In the genomic region with DNA sequence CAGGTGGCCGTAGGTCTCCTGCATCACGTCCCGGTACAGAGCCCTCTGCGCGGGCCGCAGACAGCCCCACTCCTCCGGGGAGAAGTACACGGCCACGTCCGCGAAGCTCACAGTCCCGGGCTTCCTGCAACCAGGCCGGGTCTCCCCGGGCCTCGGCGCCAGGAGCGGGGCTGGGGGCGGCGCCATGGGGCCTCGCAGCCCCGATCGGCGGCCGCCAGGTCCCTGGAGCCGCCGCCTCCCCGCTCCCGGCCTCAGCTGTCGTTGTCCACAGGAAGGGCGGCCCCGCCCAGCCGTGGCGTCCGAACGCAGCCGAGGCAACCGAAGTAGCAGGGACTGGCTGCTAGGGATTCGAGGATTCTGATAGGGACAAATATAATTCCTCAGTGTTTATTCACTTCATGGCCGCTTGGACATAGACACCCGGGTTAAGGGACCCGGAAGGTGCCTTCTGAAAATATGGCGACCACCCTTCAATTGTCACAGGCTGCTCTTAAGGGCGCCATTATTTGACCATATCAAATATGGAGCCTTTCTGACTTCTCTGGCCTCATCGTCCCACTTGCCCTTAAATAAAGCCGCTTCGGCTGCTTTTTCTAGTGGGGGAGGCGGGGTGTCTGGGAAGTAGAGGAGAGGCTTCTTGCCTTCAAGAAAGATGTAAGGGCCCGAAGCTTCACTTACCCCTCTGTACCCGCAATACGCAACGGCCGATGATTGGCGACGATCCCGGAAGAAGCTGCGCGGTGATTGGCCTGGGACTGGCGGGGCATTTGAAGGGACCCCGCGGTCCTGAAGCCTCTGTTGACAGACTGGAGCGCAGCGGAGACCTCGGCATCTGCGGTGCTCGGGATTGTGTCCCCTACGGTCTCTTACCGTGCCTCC, we compare ENCODE assay signal across 1 cellular context.
TF ChIP-seq lines count a peak whose summit lies in the region.

Gene ZNF688 (minus strand): TSS at position 271 of the 879 bp plus-strand sequence. CDS start 85 bp downstream, at position 186.

TF ChIP-seq in HEK293, 187 proteins besides CTCF, POLR2A, EP300 and RAD21 (continued from another document and continues in another):
- TF ChIP-seq, protein P1, sequence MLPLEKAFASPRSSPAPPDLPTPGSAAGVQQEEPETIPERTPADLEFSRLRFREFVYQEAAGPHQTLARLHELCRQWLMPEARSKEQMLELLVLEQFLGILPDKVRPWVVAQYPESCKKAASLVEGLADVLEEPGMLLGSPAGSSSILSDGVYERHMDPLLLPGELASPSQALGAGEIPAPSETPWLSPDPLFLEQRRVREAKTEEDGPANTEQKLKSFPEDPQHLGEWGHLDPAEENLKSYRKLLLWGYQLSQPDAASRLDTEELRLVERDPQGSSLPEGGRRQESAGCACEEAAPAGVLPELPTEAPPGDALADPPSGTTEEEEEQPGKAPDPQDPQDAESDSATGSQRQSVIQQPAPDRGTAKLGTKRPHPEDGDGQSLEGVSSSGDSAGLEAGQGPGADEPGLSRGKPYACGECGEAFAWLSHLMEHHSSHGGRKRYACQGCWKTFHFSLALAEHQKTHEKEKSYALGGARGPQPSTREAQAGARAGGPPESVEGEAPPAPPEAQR (tag by site-specific recombination; IDR thresholded peaks at IDR 0.05) = no peak
- peak; percentile 65; the same call in 1 of the 2 replicates for TF ChIP-seq KLF7 (tag by site-specific recombination; IDR thresholded peaks at IDR 0.05; ENCODE audit: borderline replicate concordance)
- no peak for TF ChIP-seq ZBTB49 (tag by site-specific recombination; IDR thresholded peaks at IDR 0.05; ENCODE audit: low read depth)
- 0 out of 2 replicates have a peak, but pooled peaks have one; percentile 2 for TF ChIP-seq ZBTB6 (tag by site-specific recombination; IDR thresholded peaks at IDR 0.05)
- no peak for TF ChIP-seq ZNF624 (tag by site-specific recombination; IDR thresholded peaks at IDR 0.05)
- TF ChIP-seq, protein P2, sequence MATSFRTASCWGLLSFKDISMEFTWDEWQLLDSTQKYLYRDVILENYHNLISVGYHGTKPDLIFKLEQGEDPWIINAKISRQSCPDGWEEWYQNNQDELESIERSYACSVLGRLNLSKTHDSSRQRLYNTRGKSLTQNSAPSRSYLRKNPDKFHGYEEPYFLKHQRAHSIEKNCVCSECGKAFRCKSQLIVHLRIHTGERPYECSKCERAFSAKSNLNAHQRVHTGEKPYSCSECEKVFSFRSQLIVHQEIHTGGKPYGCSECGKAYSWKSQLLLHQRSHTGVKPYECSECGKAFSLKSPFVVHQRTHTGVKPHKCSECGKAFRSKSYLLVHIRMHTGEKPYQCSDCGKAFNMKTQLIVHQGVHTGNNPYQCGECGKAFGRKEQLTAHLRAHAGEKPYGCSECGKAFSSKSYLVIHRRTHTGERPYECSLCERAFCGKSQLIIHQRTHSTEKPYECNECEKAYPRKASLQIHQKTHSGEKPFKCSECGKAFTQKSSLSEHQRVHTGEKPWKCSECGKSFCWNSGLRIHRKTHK (tag by site-specific recombination; IDR thresholded peaks at IDR 0.05) = no peak
- TF ChIP-seq ZNF791 (tag by site-specific recombination; IDR thresholded peaks at IDR 0.05) = no peak
- TF ChIP-seq, protein P3, sequence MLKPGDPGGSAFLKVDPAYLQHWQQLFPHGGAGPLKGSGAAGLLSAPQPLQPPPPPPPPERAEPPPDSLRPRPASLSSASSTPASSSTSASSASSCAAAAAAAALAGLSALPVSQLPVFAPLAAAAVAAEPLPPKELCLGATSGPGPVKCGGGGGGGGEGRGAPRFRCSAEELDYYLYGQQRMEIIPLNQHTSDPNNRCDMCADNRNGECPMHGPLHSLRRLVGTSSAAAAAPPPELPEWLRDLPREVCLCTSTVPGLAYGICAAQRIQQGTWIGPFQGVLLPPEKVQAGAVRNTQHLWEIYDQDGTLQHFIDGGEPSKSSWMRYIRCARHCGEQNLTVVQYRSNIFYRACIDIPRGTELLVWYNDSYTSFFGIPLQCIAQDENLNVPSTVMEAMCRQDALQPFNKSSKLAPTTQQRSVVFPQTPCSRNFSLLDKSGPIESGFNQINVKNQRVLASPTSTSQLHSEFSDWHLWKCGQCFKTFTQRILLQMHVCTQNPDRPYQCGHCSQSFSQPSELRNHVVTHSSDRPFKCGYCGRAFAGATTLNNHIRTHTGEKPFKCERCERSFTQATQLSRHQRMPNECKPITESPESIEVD (tag by site-specific recombination; IDR thresholded peaks at IDR 0.05) = no peak
- no peak for TF ChIP-seq ZFP41 (tag by site-specific recombination; IDR thresholded peaks at IDR 0.05; ENCODE audit: borderline replicate concordance)
- TF ChIP-seq ZNF596 (tag by site-specific recombination; IDR thresholded peaks at IDR 0.05) = 0 out of 2 replicates have a peak, but pooled peaks have one; percentile 41
- no peak for TF ChIP-seq ZNF214 (tag by site-specific recombination; IDR thresholded peaks at IDR 0.05; ENCODE audit: borderline replicate concordance)
- TF ChIP-seq ZNF473 (tag by site-specific recombination; IDR thresholded peaks at IDR 0.05) = no peak
- TF ChIP-seq ZNF174 (tag by site-specific recombination; IDR thresholded peaks at IDR 0.05) = no peak
- peak; percentile 77 for TF ChIP-seq KLF10 (tag by site-specific recombination; IDR thresholded peaks at IDR 0.05)
- TF ChIP-seq ZNF335 (tag by site-specific recombination; conservative IDR thresholded peaks at IDR 0.05) = peak; percentile 99
- no peak for TF ChIP-seq MZF1 (tag by site-specific recombination; IDR thresholded peaks at IDR 0.05; ENCODE audit: borderline replicate concordance)
- TF ChIP-seq ZNF19 (tag by site-specific recombination; IDR thresholded peaks at IDR 0.05; ENCODE audit: low read depth) = no peak
- TF ChIP-seq ZNF423 (tag by site-specific recombination; IDR thresholded peaks at IDR 0.05) = no peak
- no peak for TF ChIP-seq ZFP3 (tag by site-specific recombination; IDR thresholded peaks at IDR 0.05; ENCODE audit: low read depth)
- peak; percentile 100 for TF ChIP-seq ZNF561 (tag by site-specific recombination; IDR thresholded peaks at IDR 0.05; ENCODE audit: borderline replicate concordance)
- TF ChIP-seq YY1 (tag by site-specific recombination; IDR thresholded peaks at IDR 0.05) = peak; percentile 100
- no peak for TF ChIP-seq ZNF121 (tag by site-specific recombination; IDR thresholded peaks at IDR 0.05)
- no peak for TF ChIP-seq ZNF37A (tag by site-specific recombination; IDR thresholded peaks at IDR 0.05)
- no peak for TF ChIP-seq ZNF768 (tag by site-specific recombination; IDR thresholded peaks at IDR 0.05)
- no peak for TF ChIP-seq ZNF426 (tag by site-specific recombination; IDR thresholded peaks at IDR 0.05)
- TF ChIP-seq IKZF3 (tag by site-specific recombination; IDR thresholded peaks at IDR 0.05) = peak; percentile 70
- no peak for TF ChIP-seq GFI1B (tag by site-specific recombination; IDR thresholded peaks at IDR 0.05)
- no peak for TF ChIP-seq MEIS1 (CRISPR knock-in tag; IDR thresholded peaks at IDR 0.05; ENCODE audit: borderline replicate concordance)
- peak; percentile 60; the same call in 1 of the 2 replicates for TF ChIP-seq EGR2 (tag by site-specific recombination; IDR thresholded peaks at IDR 0.05; ENCODE audit: low read depth)
- peak; percentile 98 for TF ChIP-seq OVOL3 (tag by site-specific recombination; IDR thresholded peaks at IDR 0.05)
- TF ChIP-seq RBAK (tag by site-specific recombination; IDR thresholded peaks at IDR 0.05) = no peak
- TF ChIP-seq ZNF114 (tag by site-specific recombination; IDR thresholded peaks at IDR 0.05) = no peak
- TF ChIP-seq, protein P4, sequence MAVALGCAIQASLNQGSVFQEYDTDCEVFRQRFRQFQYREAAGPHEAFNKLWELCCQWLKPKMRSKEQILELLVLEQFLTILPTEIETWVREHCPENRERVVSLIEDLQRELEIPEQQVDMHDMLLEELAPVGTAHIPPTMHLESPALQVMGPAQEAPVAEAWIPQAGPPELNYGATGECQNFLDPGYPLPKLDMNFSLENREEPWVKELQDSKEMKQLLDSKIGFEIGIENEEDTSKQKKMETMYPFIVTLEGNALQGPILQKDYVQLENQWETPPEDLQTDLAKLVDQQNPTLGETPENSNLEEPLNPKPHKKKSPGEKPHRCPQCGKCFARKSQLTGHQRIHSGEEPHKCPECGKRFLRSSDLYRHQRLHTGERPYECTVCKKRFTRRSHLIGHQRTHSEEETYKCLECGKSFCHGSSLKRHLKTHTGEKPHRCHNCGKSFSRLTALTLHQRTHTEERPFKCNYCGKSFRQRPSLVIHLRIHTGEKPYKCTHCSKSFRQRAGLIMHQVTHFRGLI (tag by site-specific recombination; IDR thresholded peaks at IDR 0.05) = 0 out of 2 replicates have a peak, but pooled peaks have one; percentile 42
- no peak for TF ChIP-seq ZNF654 (tag by site-specific recombination; IDR thresholded peaks at IDR 0.05; ENCODE audit: low read depth)
- TF ChIP-seq ZNF23 (tag by site-specific recombination; IDR thresholded peaks at IDR 0.05; ENCODE audit: borderline replicate concordance) = no peak
- no peak for TF ChIP-seq SCRT2 (tag by site-specific recombination; IDR thresholded peaks at IDR 0.05)
- peak; percentile 84 for TF ChIP-seq TCF7L2 (IDR thresholded peaks at IDR 0.05; ENCODE audit: borderline replicate concordance, low read depth, low read length)
- TF ChIP-seq ZFP37 (tag by site-specific recombination; IDR thresholded peaks at IDR 0.05) = no peak
- TF ChIP-seq ZNF76 (tag by site-specific recombination; IDR thresholded peaks at IDR 0.05; ENCODE audit: borderline replicate concordance, low read depth) = peak; percentile 97
- TF ChIP-seq, protein P5, sequence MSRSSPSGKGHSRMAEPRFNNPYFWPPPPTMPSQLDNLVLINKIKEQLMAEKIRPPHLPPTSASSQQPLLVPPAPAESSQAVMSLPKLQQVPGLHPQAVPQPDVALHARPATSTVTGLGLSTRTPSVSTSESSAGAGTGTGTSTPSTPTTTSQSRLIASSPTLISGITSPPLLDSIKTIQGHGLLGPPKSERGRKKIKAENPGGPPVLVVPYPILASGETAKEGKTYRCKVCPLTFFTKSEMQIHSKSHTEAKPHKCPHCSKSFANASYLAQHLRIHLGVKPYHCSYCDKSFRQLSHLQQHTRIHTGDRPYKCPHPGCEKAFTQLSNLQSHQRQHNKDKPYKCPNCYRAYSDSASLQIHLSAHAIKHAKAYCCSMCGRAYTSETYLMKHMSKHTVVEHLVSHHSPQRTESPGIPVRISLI (tag by site-specific recombination; IDR thresholded peaks at IDR 0.05) = peak; percentile 75; the same call in 1 of the 2 replicates
- no peak for TF ChIP-seq ZNF223 (tag by site-specific recombination; IDR thresholded peaks at IDR 0.05)
- no peak for TF ChIP-seq ZNF169 (tag by site-specific recombination; IDR thresholded peaks at IDR 0.05)
- peak; percentile 26; the same call in 1 of the 2 replicates for TF ChIP-seq KLF16 (tag by site-specific recombination; IDR thresholded peaks at IDR 0.05)
- peak; percentile 18; the same call in 1 of the 2 replicates for TF ChIP-seq REST (tag by site-specific recombination; IDR thresholded peaks at IDR 0.05)
- TF ChIP-seq TRIM28 (IDR thresholded peaks at IDR 0.05; ENCODE audit: borderline replicate concordance, low read length) = peak; percentile 58; the same call in 1 of the 2 replicates
- TF ChIP-seq ZNF571 (tag by site-specific recombination; IDR thresholded peaks at IDR 0.05) = no peak
- peak; percentile 97 for TF ChIP-seq YY2 (tag by site-specific recombination; IDR thresholded peaks at IDR 0.05)
- TF ChIP-seq ZNF350 (tag by site-specific recombination; IDR thresholded peaks at IDR 0.05) = no peak
- TF ChIP-seq ZBTB8A (tag by site-specific recombination; IDR thresholded peaks at IDR 0.05) = peak; percentile 73
- TF ChIP-seq ZSCAN30 (tag by site-specific recombination; IDR thresholded peaks at IDR 0.05) = peak; percentile 64
- no peak for TF ChIP-seq ZNF112 (tag by site-specific recombination; IDR thresholded peaks at IDR 0.05)
